1 cellular context compared by ENCODE assay signal in the genomic region with DNA sequence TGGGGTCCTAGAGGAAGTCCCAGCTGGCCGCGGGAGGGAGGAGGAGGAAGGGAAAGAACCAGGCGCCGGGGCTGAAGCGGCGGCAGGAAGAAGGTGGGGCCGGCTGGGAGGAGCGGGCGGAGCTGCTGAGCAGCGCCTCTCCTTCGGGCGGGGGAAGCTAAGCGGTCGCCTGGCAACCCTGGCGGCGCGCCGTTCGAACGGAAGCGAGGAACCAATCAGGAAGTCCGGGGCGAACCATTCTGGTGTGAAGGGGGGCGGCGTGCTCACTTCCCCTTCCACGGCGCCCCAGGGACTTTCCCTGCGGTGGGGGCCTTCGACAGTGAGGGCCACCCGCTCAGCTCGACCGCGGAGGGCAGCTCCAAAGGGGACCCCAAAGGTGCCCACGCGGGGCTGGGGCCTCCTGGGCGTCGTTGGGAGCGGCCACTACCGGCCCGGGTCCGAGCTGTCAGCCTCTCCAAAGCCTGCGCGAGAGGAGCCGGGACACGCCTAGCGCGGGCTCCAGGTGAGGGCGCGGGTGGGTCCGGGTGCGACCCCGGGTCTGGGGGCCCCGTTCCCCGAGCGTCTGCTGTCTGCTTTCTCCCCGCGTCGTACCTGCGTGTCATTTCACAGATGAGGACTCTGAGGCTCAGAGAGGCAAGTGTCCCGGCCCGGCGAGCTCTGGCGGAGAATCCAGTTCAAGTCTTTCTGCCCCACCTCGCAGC.
TF ChIP-seq lines count a peak whose summit lies in the region.

Gene FAM110A, plus strand, starts transcription at position 266 of the 701 bp plus-strand sequence. CDS start 11,090 bp downstream, outside the sequence.

TF ChIP-seq in HepG2, 621 proteins besides CTCF, POLR2A, EP300 and RAD21 (continued from another document and continues in another):
- TF ChIP-seq, protein P1, sequence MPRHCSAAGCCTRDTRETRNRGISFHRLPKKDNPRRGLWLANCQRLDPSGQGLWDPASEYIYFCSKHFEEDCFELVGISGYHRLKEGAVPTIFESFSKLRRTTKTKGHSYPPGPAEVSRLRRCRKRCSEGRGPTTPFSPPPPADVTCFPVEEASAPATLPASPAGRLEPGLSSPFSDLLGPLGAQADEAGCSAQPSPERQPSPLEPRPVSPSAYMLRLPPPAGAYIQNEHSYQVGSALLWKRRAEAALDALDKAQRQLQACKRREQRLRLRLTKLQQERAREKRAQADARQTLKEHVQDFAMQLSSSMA (CRISPR knock-in tag; IDR thresholded peaks at IDR 0.05): peak; percentile 90; the same call in 1 of the 2 replicates
- TF ChIP-seq ZNF746 (CRISPR knock-in tag; IDR thresholded peaks at IDR 0.05) (no peak), MXI1 (IDR thresholded peaks at IDR 0.05; ENCODE audit: borderline replicate concordance, low read depth, low read length) (peak; percentile 96; the same call in 2 of the 3 replicates), CREB1 (IDR thresholded peaks at IDR 0.05) (0 out of 2 replicates have a peak, but pooled peaks have one; percentile 8), CREB1 (CRISPR knock-in tag; IDR thresholded peaks at IDR 0.05) (no peak), SALL2 (CRISPR knock-in tag; IDR thresholded peaks at IDR 0.05) (peak; percentile 87; the same call in 1 of the 2 replicates), HNRNPH1 (optimal IDR thresholded peaks at IDR 0.05; ENCODE audit: low read depth, low read length) (no peak), NFRKB (IDR thresholded peaks at IDR 0.05) (no peak), ADNP (CRISPR knock-in tag; IDR thresholded peaks at IDR 0.05) (no peak), CBX5 (CRISPR knock-in tag; IDR thresholded peaks at IDR 0.05; ENCODE audit: borderline replicate concordance) (peak; percentile 57; the same call in 1 of the 2 replicates), FOXK2 (IDR thresholded peaks at IDR 0.05) (peak; percentile 95), ZBTB7A (CRISPR knock-in tag; IDR thresholded peaks at IDR 0.05) (no peak), NBN (conservative IDR thresholded peaks at IDR 0.05) (no peak), ZNF616 (CRISPR knock-in tag; IDR thresholded peaks at IDR 0.05; ENCODE audit: low read depth) (no peak), CC2D1A (CRISPR knock-in tag; IDR thresholded peaks at IDR 0.05) (no peak), SATB2 (CRISPR knock-in tag; IDR thresholded peaks at IDR 0.05) (no peak), ZNF577 (CRISPR knock-in tag; IDR thresholded peaks at IDR 0.05; ENCODE audit: borderline replicate concordance, low read depth) (no peak), ZNF557 (CRISPR knock-in tag; IDR thresholded peaks at IDR 0.05) (no peak), ZNF772 (CRISPR knock-in tag; IDR thresholded peaks at IDR 0.05) (0 out of 2 replicates have a peak, but pooled peaks have one; percentile 32), ZNF431 (CRISPR knock-in tag; IDR thresholded peaks at IDR 0.05; ENCODE audit: borderline replicate concordance, low read depth) (no peak), ZNF607 (CRISPR knock-in tag; IDR thresholded peaks at IDR 0.05; ENCODE audit: borderline replicate concordance) (peak; percentile 90; the same call in 1 of the 2 replicates), ZC3H4 (CRISPR knock-in tag; IDR thresholded peaks at IDR 0.05; ENCODE audit: borderline replicate concordance) (no peak), SMAD1 (CRISPR knock-in tag; IDR thresholded peaks at IDR 0.05; ENCODE audit: borderline replicate concordance, low read depth) (peak; percentile 75; the same call in 1 of the 2 replicates), NFIC (IDR thresholded peaks at IDR 0.05; ENCODE audit: low read length) (no peak), ZFY (CRISPR knock-in tag; IDR thresholded peaks at IDR 0.05) (peak; percentile 75), RFXAP (CRISPR knock-in tag; IDR thresholded peaks at IDR 0.05; ENCODE audit: borderline replicate concordance) (peak; percentile 63; the same call in 1 of the 2 replicates), PRDM15 (CRISPR knock-in tag; IDR thresholded peaks at IDR 0.05) (no peak), ZNF136 (CRISPR knock-in tag; IDR thresholded peaks at IDR 0.05; ENCODE audit: low read depth) (no peak), ZBTB42 (CRISPR knock-in tag; IDR thresholded peaks at IDR 0.05) (no peak), FOXC1 (CRISPR knock-in tag; IDR thresholded peaks at IDR 0.05; ENCODE audit: borderline replicate concordance) (peak; percentile 95), MYNN (CRISPR knock-in tag; IDR thresholded peaks at IDR 0.05; ENCODE audit: low read depth) (no peak), PAWR (CRISPR knock-in tag; IDR thresholded peaks at IDR 0.05; ENCODE audit: borderline replicate concordance) (peak; percentile 85; the same call in 1 of the 2 replicates), HDAC2 (CRISPR knock-in tag; IDR thresholded peaks at IDR 0.05) (peak; percentile 69), NPAS2 (CRISPR knock-in tag; IDR thresholded peaks at IDR 0.05; ENCODE audit: borderline replicate concordance) (no peak), ZNF101 (CRISPR knock-in tag; IDR thresholded peaks at IDR 0.05; ENCODE audit: borderline replicate concordance, low read depth) (no peak), CEBPG (CRISPR knock-in tag; IDR thresholded peaks at IDR 0.05) (no peak), ZNF567 (CRISPR knock-in tag; IDR thresholded peaks at IDR 0.05; ENCODE audit: borderline replicate concordance) (no peak), PPARG (CRISPR knock-in tag; conservative IDR thresholded peaks at IDR 0.05) (peak; percentile 50; the same call in 1 of the 2 replicates), ZNF644 (CRISPR knock-in tag; IDR thresholded peaks at IDR 0.05; ENCODE audit: low read depth) (no peak), IKZF4 (CRISPR knock-in tag; IDR thresholded peaks at IDR 0.05; ENCODE audit: borderline replicate concordance, low read depth, not compliant biosample characterization) (no peak), XRCC5 (optimal IDR thresholded peaks at IDR 0.05; ENCODE audit: low read length) (peak; percentile 91), MED8 (CRISPR knock-in tag; IDR thresholded peaks at IDR 0.05; ENCODE audit: insufficient replicate concordance) (no peak), ASH2L (IDR thresholded peaks at IDR 0.05; ENCODE audit: insufficient read length, low read depth, low read length) (peak; percentile 12), MBNL3 (CRISPR knock-in tag; conservative IDR thresholded peaks at IDR 0.05) (no peak), ZNF891 (CRISPR knock-in tag; IDR thresholded peaks at IDR 0.05) (peak; percentile 96), HDAC6 (IDR thresholded peaks at IDR 0.05; ENCODE audit: low read depth, low read length) (no peak), TOPORS (CRISPR knock-in tag; IDR thresholded peaks at IDR 0.05) (0 out of 2 replicates have a peak, but pooled peaks have one; percentile 56), CENPBD1 (CRISPR knock-in tag; IDR thresholded peaks at IDR 0.05; ENCODE audit: borderline replicate concordance, low read depth) (no peak), PBX2 (CRISPR knock-in tag; IDR thresholded peaks at IDR 0.05) (no peak)
- TF ChIP-seq, protein P2, sequence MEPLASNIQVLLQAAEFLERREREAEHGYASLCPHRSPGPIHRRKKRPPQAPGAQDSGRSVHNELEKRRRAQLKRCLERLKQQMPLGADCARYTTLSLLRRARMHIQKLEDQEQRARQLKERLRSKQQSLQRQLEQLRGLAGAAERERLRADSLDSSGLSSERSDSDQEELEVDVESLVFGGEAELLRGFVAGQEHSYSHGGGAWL (CRISPR knock-in tag; IDR thresholded peaks at IDR 0.05): peak; percentile 94
- TF ChIP-seq, protein P3, sequence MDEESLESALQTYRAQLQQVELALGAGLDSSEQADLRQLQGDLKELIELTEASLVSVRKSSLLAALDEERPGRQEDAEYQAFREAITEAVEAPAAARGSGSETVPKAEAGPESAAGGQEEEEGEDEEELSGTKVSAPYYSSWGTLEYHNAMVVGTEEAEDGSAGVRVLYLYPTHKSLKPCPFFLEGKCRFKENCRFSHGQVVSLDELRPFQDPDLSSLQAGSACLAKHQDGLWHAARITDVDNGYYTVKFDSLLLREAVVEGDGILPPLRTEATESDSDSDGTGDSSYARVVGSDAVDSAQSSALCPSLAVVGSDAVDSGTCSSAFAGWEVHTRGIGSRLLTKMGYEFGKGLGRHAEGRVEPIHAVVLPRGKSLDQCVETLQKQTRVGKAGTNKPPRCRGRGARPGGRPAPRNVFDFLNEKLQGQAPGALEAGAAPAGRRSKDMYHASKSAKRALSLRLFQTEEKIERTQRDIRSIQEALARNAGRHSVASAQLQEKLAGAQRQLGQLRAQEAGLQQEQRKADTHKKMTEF (CRISPR knock-in tag; IDR thresholded peaks at IDR 0.05): peak; percentile 89
- TF ChIP-seq, protein P4, sequence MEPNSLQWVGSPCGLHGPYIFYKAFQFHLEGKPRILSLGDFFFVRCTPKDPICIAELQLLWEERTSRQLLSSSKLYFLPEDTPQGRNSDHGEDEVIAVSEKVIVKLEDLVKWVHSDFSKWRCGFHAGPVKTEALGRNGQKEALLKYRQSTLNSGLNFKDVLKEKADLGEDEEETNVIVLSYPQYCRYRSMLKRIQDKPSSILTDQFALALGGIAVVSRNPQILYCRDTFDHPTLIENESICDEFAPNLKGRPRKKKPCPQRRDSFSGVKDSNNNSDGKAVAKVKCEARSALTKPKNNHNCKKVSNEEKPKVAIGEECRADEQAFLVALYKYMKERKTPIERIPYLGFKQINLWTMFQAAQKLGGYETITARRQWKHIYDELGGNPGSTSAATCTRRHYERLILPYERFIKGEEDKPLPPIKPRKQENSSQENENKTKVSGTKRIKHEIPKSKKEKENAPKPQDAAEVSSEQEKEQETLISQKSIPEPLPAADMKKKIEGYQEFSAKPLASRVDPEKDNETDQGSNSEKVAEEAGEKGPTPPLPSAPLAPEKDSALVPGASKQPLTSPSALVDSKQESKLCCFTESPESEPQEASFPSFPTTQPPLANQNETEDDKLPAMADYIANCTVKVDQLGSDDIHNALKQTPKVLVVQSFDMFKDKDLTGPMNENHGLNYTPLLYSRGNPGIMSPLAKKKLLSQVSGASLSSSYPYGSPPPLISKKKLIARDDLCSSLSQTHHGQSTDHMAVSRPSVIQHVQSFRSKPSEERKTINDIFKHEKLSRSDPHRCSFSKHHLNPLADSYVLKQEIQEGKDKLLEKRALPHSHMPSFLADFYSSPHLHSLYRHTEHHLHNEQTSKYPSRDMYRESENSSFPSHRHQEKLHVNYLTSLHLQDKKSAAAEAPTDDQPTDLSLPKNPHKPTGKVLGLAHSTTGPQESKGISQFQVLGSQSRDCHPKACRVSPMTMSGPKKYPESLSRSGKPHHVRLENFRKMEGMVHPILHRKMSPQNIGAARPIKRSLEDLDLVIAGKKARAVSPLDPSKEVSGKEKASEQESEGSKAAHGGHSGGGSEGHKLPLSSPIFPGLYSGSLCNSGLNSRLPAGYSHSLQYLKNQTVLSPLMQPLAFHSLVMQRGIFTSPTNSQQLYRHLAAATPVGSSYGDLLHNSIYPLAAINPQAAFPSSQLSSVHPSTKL (CRISPR knock-in tag; IDR thresholded peaks at IDR 0.05): peak; percentile 62
- TF ChIP-seq, protein P5, sequence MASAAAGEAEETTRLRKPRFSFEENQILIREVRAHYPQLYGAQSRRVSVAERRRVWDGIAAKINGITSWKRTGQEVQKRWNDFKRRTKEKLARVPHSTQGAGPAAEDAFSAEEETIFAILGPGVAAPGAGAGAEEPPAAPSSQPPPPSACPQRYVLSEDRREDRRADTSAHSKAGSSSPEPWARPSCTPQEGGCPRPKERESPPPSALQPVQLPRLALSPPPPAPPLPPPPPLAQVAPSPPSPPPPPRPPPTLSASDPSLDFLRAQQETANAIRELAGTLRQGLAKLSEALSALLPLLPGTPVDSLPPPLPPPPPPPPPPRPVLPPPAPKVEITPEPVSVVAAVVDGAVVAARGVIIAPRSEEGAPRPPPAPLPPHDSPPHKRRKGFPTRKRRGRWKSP (CRISPR knock-in tag; IDR thresholded peaks at IDR 0.05): peak; percentile 89; the same call in 1 of the 2 replicates
